8 cellular contexts compared by ENCODE assay signal in genomic region chr2:171923206-171923605, GRCh38. TPM values are rescaled to one million over a fixed set of nuclear protein-coding genes. Genes with fewer than 3 reads are reported as not detected.
DNase-seq lines count a peak whose midpoint lies in the region; ATAC-seq and TF ChIP-seq lines count a peak whose summit lies in the region.

No MANE protein-coding gene starts in this region.

- peaks cover 37% of the 10 kb centered on the region for H3K79me2 ChIP-seq in OCI-LY3 (ENCODE audit: low read length)

- peak overlapping the region; percentile 96 for H3K27ac Mint-ChIP-seq in activated CD8-positive, alpha-beta memory T cell treated with anti-CD3 and anti-CD28 coated beads, Interleukin-2, amount 10 ng/mL, durations not matched to agents 7 days and 5 days
- peak overlapping the region; percentile 98 for H3K27ac Mint-ChIP-seq in dendritic cell treated with granulocyte-macrophage colony-stimulating factor and Interleukin-4, amounts not matched to agents 40 ng/mL and 50 ng/mL, for 4 days

- H3K4me3 ChIP-seq in OCI-LY3 (ENCODE audit: low read length) = peak overlapping the region; percentile 91

- H3K9me3 Mint-ChIP-seq in activated CD8-positive, alpha-beta memory T cell treated with anti-CD3 and anti-CD28 coated beads, Interleukin-2, amount 10 ng/mL, durations not matched to agents 7 days and 5 days (ENCODE audit: low read depth) = no peaks in the 10 kb centered on the region
- no peaks in the 10 kb centered on the region for H3K9me3 Mint-ChIP-seq in dendritic cell treated with granulocyte-macrophage colony-stimulating factor and Interleukin-4, amounts not matched to agents 40 ng/mL and 50 ng/mL, for 4 days

- no peak for TF ChIP-seq CTCF in OCI-LY3 (IDR thresholded peaks at IDR 0.05; ENCODE audit: low read depth, low read length)

- H3K4me2 ChIP-seq in OCI-LY3 (ENCODE audit: low read length) = peak overlapping the region; percentile 82

- no peak overlapping the region for H3K27ac ChIP-seq in OCI-LY3 (ENCODE audit: low read length)

- no peaks in the 10 kb centered on the region for H3K27me3 ChIP-seq in OCI-LY3 (ENCODE audit: low read depth, low read length)

- H2AFZ ChIP-seq in OCI-LY3 (ENCODE audit: low read depth, low read length) = no peak overlapping the region

- H3K4me3 Mint-ChIP-seq in activated CD8-positive, alpha-beta memory T cell treated with anti-CD3 and anti-CD28 coated beads, Interleukin-2, amount 10 ng/mL, durations not matched to agents 7 days and 5 days = peak overlapping the region; percentile 99
- H3K4me3 Mint-ChIP-seq in dendritic cell treated with granulocyte-macrophage colony-stimulating factor and Interleukin-4, amounts not matched to agents 40 ng/mL and 50 ng/mL, for 4 days = peak overlapping the region; percentile 97

- ATAC-seq in activated CD8-positive, alpha-beta memory T cell treated with anti-CD3 and anti-CD28 coated beads, Interleukin-2, amount 10 ng/mL, durations not matched to agents 7 days and 5 days = no peak
- ATAC-seq in GM19023 (IDR thresholded peaks at IDR 0.05; ENCODE audit: unreplicated experiment) (no peak), GM21367 (IDR thresholded peaks at IDR 0.05; ENCODE audit: unreplicated experiment) (no peak), GM18907 (IDR thresholded peaks at IDR 0.05; ENCODE audit: unreplicated experiment) (no peak)

- no peaks in the 10 kb centered on the region for H4K20me1 ChIP-seq in OCI-LY3 (ENCODE audit: insufficient read depth, low read length)

- intact Hi-C loops in dendritic cell treated with granulocyte-macrophage colony-stimulating factor and Interleukin-4, amounts not matched to agents 40 ng/mL and 50 ng/mL, for 4 days (cut with micrococcal nuclease) = no loop called here

- no peaks in the 10 kb centered on the region for H3K9me3 ChIP-seq in OCI-LY3 (ENCODE audit: insufficient read depth, low read length)

- peaks cover 14% of the 10 kb centered on the region for H3K4me1 ChIP-seq in OCI-LY3 (ENCODE audit: low read length)

- H3K9ac ChIP-seq in OCI-LY3 (ENCODE audit: low read length) = peak overlapping the region; percentile 71

- peaks cover 13% of the 10 kb centered on the region for H3K36me3 ChIP-seq in OCI-LY3 (replicated peaks; ENCODE audit: low read depth, low read length)

- H3K27me3 Mint-ChIP-seq in activated CD8-positive, alpha-beta memory T cell treated with anti-CD3 and anti-CD28 coated beads, Interleukin-2, amount 10 ng/mL, durations not matched to agents 7 days and 5 days = no peaks in the 10 kb centered on the region
- no peaks in the 10 kb centered on the region for H3K27me3 Mint-ChIP-seq in dendritic cell treated with granulocyte-macrophage colony-stimulating factor and Interleukin-4, amounts not matched to agents 40 ng/mL and 50 ng/mL, for 4 days

- H3K4me1 Mint-ChIP-seq in activated CD8-positive, alpha-beta memory T cell treated with anti-CD3 and anti-CD28 coated beads, Interleukin-2, amount 10 ng/mL, durations not matched to agents 7 days and 5 days = peaks cover 41% of the 10 kb centered on the region
- H3K4me1 Mint-ChIP-seq in dendritic cell treated with granulocyte-macrophage colony-stimulating factor and Interleukin-4, amounts not matched to agents 40 ng/mL and 50 ng/mL, for 4 days (ENCODE audit: low read depth) = peaks cover 29% of the 10 kb centered on the region

- DNase-seq in activated CD8-positive, alpha-beta memory T cell treated with anti-CD3 and anti-CD28 coated beads, Interleukin-2, amount 10 ng/mL, durations not matched to agents 7 days and 5 days = no peak
- no peak for DNase-seq in activated CD8-positive, alpha-beta memory T cell treated with anti-CD3 and anti-CD28 coated beads, Interleukin-2, amount 50 U/mL, for 48 hours
- peak; percentile 35 for DNase-seq in myocyte (ENCODE audit: low read depth)

- CTCF ChIA-PET in activated CD8-positive, alpha-beta memory T cell treated with anti-CD3 and anti-CD28 coated beads, Interleukin-2, amount 10 ng/mL, durations not matched to agents 7 days and 5 days (lab: Charles Lee) = interaction anchor here (1.0 to 1.9 kb wide), 7 partner anchors 11 to 179 kb away, joined by 3 to 5 read pairs (median 3); partner anchors contain the start of genes DLX2 and SLC25A12

- H3K36me3 Mint-ChIP-seq in activated CD8-positive, alpha-beta memory T cell treated with anti-CD3 and anti-CD28 coated beads, Interleukin-2, amount 10 ng/mL, durations not matched to agents 7 days and 5 days = peaks cover 25% of the 10 kb centered on the region
- peaks cover 46% of the 10 kb centered on the region for H3K36me3 Mint-ChIP-seq in dendritic cell treated with granulocyte-macrophage colony-stimulating factor and Interleukin-4, amounts not matched to agents 40 ng/mL and 50 ng/mL, for 4 days (ENCODE audit: low read depth)

RNA-seq across cellular contexts. Expression of gene HAT1, which starts 0.9 kb away (rescaled TPM):
- 10 to 100 TPM; 60.2 to 70.9 TPM for total RNA-seq in activated CD8-positive, alpha-beta memory T cell treated with anti-CD3 and anti-CD28 coated beads, Interleukin-2, amount 10 ng/mL, durations not matched to agents 7 days and 5 days
- 50.2 and 52.2 TPM in 2 replicates for total RNA-seq in myocyte
- polyA plus RNA-seq in myocyte (2012) = 25.0 TPM

RNA-seq across cellular contexts. Expression of gene SLC25A12, which starts 29.2 kb away (rescaled TPM):
- 10 to 100 TPM; 28.9 to 31.3 TPM for total RNA-seq in activated CD8-positive, alpha-beta memory T cell treated with anti-CD3 and anti-CD28 coated beads, Interleukin-2, amount 10 ng/mL, durations not matched to agents 7 days and 5 days
- 25.3 and 32.3 TPM in 2 replicates for total RNA-seq in myocyte
- polyA plus RNA-seq in myocyte (2012) = 13.6 TPM
